ENCODE assay signal across 12 cellular contexts in the genomic region with DNA sequence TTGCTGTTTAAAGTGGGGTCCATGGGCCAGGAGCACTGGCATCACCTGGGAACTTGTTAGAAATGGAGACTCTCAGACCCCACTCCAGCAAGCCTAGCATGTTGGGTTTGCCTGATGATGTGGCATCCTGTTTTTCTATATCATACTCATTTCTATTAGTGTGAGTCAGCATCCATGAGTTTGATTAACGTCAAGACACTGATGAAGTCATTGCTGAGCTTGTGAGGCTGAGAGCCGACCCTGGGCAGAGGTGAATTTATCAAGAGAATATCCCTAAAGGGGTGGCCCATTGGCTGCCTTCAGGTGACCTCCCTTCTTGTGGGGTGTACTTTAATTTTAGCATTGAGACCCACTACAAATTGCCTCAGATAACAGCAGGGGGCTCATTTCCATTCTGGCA. TPM values are rescaled to one million over a fixed set of nuclear protein-coding genes. Genes with fewer than 3 reads are reported as not detected.
DNase-seq lines count a peak whose midpoint lies in the region; ATAC-seq and TF ChIP-seq lines count a peak whose summit lies in the region.
"Had no signal": no experiment of that assay in that cellular context is flagged by ENCODE, and none has a peak within 500 bp of the region (broad histone marks: within the 10 kb centered on the region; RNA-seq: fewer than 3 reads in every experiment).

No MANE protein-coding gene starts in this region.

- DNase-seq in activated naive CD4-positive, alpha-beta T cell treated with anti-CD3 and anti-CD28 coated beads, Interleukin-2, amount 50 U/mL, for 72 hours (ENCODE audit: low spot score in 2 of 2), result peak in 1 of 2 donors; percentile 18
- no peak for DNase-seq in activated naive CD4-positive, alpha-beta T cell (lab: John Stamatoyannopoulos, UW)
- DNase-seq in fibroblast of peridontal ligament (ENCODE audit: extremely low read depth) (peak; percentile 72), stromal cell of bone marrow (ENCODE audit: low read depth) (peak; percentile 20), 8988T (no peak)
- DNase-seq: C1 segment of cervical spinal cord, NCI-H510A, spleen, stomach had no signal

- no peaks in the 10 kb centered on the region for H3K36me3 Mint-ChIP-seq in activated naive CD4-positive, alpha-beta T cell treated with anti-CD3 and anti-CD28 coated beads, Interleukin-2, amount 50 U/mL, for 72 hours

- no peaks in the 10 kb centered on the region for H3K9me3 Mint-ChIP-seq in activated naive CD4-positive, alpha-beta T cell treated with anti-CD3 and anti-CD28 coated beads, Interleukin-2, amount 50 U/mL, for 72 hours

- H3K27ac Mint-ChIP-seq in activated naive CD4-positive, alpha-beta T cell treated with anti-CD3 and anti-CD28 coated beads, Interleukin-2, amount 50 U/mL, for 72 hours, result no peak overlapping the region

- peak; percentile 50 to 92 for ATAC-seq in activated naive CD4-positive, alpha-beta T cell treated with anti-CD3 and anti-CD28 coated beads, Interleukin-2, amount 50 U/mL, for 72 hours
- ATAC-seq in SK-N-SH treated with all-trans-retinoic acid at 6 μM for 48 hours (peak; percentile 81), GM18907 (IDR thresholded peaks at IDR 0.05; ENCODE audit: unreplicated experiment) (no peak), GM19351 (IDR thresholded peaks at IDR 0.05; ENCODE audit: unreplicated experiment) (no peak)

TF ChIP-seq in SK-N-SH treated with all-trans-retinoic acid at 6 μM for 48 hours, 23 proteins besides CTCF, POLR2A, EP300 and RAD21:
- TF ChIP-seq ZFP3 (CRISPR knock-in tag; IDR thresholded peaks at IDR 0.05), result no peak
- no peak for TF ChIP-seq TCF4 (CRISPR knock-in tag; IDR thresholded peaks at IDR 0.05; ENCODE audit: borderline replicate concordance)
- TF ChIP-seq GLIS3 (CRISPR knock-in tag; IDR thresholded peaks at IDR 0.05), result no peak
- TF ChIP-seq CSRNP3 (CRISPR knock-in tag; IDR thresholded peaks at IDR 0.05), result no peak
- TF ChIP-seq OSR1 (CRISPR knock-in tag; IDR thresholded peaks at IDR 0.05), result no peak
- TF ChIP-seq ESRRG (CRISPR knock-in tag; IDR thresholded peaks at IDR 0.05), result no peak

RNA-seq across cellular contexts. Expression of gene RNF144B, which starts 43.4 kb away (rescaled TPM):
- total RNA-seq in activated naive CD4-positive, alpha-beta T cell treated with anti-CD3 and anti-CD28 coated beads, Interleukin-2, amount 50 U/mL, for 72 hours, result under 1 TPM; 0.91 to 0.95 TPM

Comparison
In these comparisons a context has a peak if more than half of its experiments do, and no peak if none do; other contexts are left out.
1. ATAC-seq: peak in activated naive CD4-positive, alpha-beta T cell treated with anti-CD3 and anti-CD28 coated beads, Interleukin-2, amount 50 U/mL, for 72 hours (2 of 2) and SK-N-SH treated with all-trans-retinoic acid at 6 μM for 48 hours (single experiment); none in GM18907 (single experiment) and GM19351 (single experiment).
2. DNase-seq: peak in fibroblast of peridontal ligament (single experiment) and stromal cell of bone marrow (single experiment); none in activated naive CD4-positive, alpha-beta T cell (0 of 4) and 8988T (single experiment).